10 cellular contexts compared by ENCODE assay signal in genomic region chr18:62437520-62438329, GRCh38.
DNase-seq lines count a peak whose midpoint lies in the region; ATAC-seq, FAIRE-seq and TF ChIP-seq lines count a peak whose summit lies in the region.
"Had no signal": no experiment of that assay in that cellular context is flagged by ENCODE, and none has a peak within 500 bp of the region (broad histone marks: within the 10 kb centered on the region; RNA-seq: fewer than 3 reads in every experiment).

No MANE protein-coding gene starts in this region.

- in situ Hi-C loops in Panc1 (cut with HindIII; ENCODE audit: low pct_unique_long_range_greater_than_20kb, low sequenced_read_pairs): no loop called here

- TF ChIP-seq CTCF in Panc1 (IDR thresholded peaks at IDR 0.05) (no peak), fibroblast of villous mesenchyme (IDR thresholded peaks at IDR 0.05; ENCODE audit: insufficient read depth, low read depth, low read length) (no peak), spleen (IDR thresholded peaks at IDR 0.05 in 8 of 11, conservative IDR thresholded peaks at IDR 0.05 in 3 of 11) (no peak)

- H3K36me3 ChIP-seq in Panc1 (ENCODE audit: control insufficient read depth, insufficient read depth, low read length) (no peaks in the 10 kb centered on the region), spleen (no peaks in the 10 kb centered on the region)

- no TSS peak for BruUV-seq in Panc1 (replicated peaks; lab: Mats Ljungman, UMichigan)

- H3K27me3 ChIP-seq in Panc1 (ENCODE audit: control insufficient read depth, insufficient read depth, low read length) (no peaks in the 10 kb centered on the region), spleen (replicated peaks in 1 of 7) (peaks cover 0 to 6% (median 0%) of the 10 kb centered on the region in 7 donors)

- intact Hi-C loops in Panc1 (cut with micrococcal nuclease; ENCODE audit: unreplicated experiment) (no loop called here), spleen (cut with DNase I; ENCODE audit: low total_unique reads) (no loop called here)

- H3K4me1 ChIP-seq in Panc1 (ENCODE audit: control insufficient read depth, insufficient read depth, low read length) (peaks cover 15% of the 10 kb centered on the region), spleen (peaks cover 0 to 40% (median 23%) of the 10 kb centered on the region in 6 donors)

- ATAC-seq in GM19452 (IDR thresholded peaks at IDR 0.05; ENCODE audit: unreplicated experiment) (peak; percentile 73), Panc1 (no peak), GM18505 (IDR thresholded peaks at IDR 0.05; ENCODE audit: unreplicated experiment) (no peak)

- WGBS in spleen, 5 donors: 16 to 36% (median 22%) methylated on average over 17 to 18 of the region's 18 CpGs

- POLR2A ChIA-PET in Panc1 (lab: Charles Lee): interaction anchor here (0.5 kb wide), 1 partner anchor 155 kb away, joined by 5 read pairs; no protein-coding TSS in a partner anchor

- CTCF ChIA-PET in Panc1 (lab: Charles Lee): no interaction called here

- H3K9me3 ChIP-seq in Panc1 (ENCODE audit: control insufficient read depth, insufficient read depth, low read depth, low read length) (no peaks in the 10 kb centered on the region), spleen (no peaks in the 10 kb centered on the region)

- peak overlapping the region; percentile 17; the same call in 1 of the 2 replicates for H3K27ac ChIP-seq in Panc1 (ENCODE audit: low read length)
- H3K27ac ChIP-seq in spleen: peak overlapping the region; percentile 23 to 85 (median 70)

- FAIRE-seq in GM12891 (lab: Jason Lieb, UNC): no peak
- FAIRE-seq: islet of Langerhans had no signal

- DNase-seq in Panc1 (ENCODE audit: low read depth, low spot score) (no peak), fibroblast of villous mesenchyme (ENCODE audit: low read depth) (peak; percentile 37), spleen (no peak), GM12891 (ENCODE audit: insufficient read length, low spot score) (no peak), NCI-H345 (lab: John Stamatoyannopoulos, UW) (no peak)
- no peak for DNase-seq in central memory CD4-positive, alpha-beta T cell
- DNase-seq: NCI-H1048 had no signal

- H3K4me3 ChIP-seq in Panc1 (ENCODE audit: low read depth in 2 of 2, low read length in 2 of 2): no peak overlapping the region
- no peak overlapping the region for H3K4me3 ChIP-seq in fibroblast of villous mesenchyme (ENCODE audit: low read depth, low read length)
- no peak overlapping the region for H3K4me3 ChIP-seq in spleen

- no peak for TF ChIP-seq POLR2A in spleen (IDR thresholded peaks at IDR 0.05)
- no peak for TF ChIP-seq POLR2A in GM12891 (IDR thresholded peaks at IDR 0.05; ENCODE audit: low read depth, low read length)
- no peak for TF ChIP-seq POLR2A in GM18505 (IDR thresholded peaks at IDR 0.05; ENCODE audit: borderline replicate concordance, extremely low read depth, insufficient read depth, insufficient read length)

TF ChIP-seq in GM12891, 5 proteins besides CTCF, POLR2A, EP300 and RAD21:
- no peak for TF ChIP-seq POU2F2 (IDR thresholded peaks at IDR 0.05; ENCODE audit: low read depth, low read length)
- no peak for TF ChIP-seq POLR2AphosphoS5 (IDR thresholded peaks at IDR 0.05; ENCODE audit: low read depth, low read length)
- no peak for TF ChIP-seq TAF1 (IDR thresholded peaks at IDR 0.05; ENCODE audit: low read depth, low read length)
- no peak for TF ChIP-seq SPI1 (IDR thresholded peaks at IDR 0.05; ENCODE audit: low read depth, low read length)
- TF ChIP-seq PAX5 (IDR thresholded peaks at IDR 0.05; ENCODE audit: insufficient read depth, low read length, severe bottlenecking): no peak
